ENCODE assay signal across 1 cellular context in genomic region chr9:70564464-70565190, GRCh38.
TF ChIP-seq lines count a peak whose summit lies in the region.

No MANE protein-coding gene starts in this region.

TF ChIP-seq in GM23338, 12 proteins besides CTCF, POLR2A, EP300 and RAD21 (continued from another document):
- no peak for TF ChIP-seq ZNF462 (CRISPR knock-in tag; IDR thresholded peaks at IDR 0.05)
- no peak for TF ChIP-seq STAT1 (IDR thresholded peaks at IDR 0.05; ENCODE audit: unreplicated experiment)
- TF ChIP-seq ZNF331 (CRISPR knock-in tag; IDR thresholded peaks at IDR 0.05; ENCODE audit: low read depth): no peak
- no peak for TF ChIP-seq ZNF114 (CRISPR knock-in tag; IDR thresholded peaks at IDR 0.05)
- no peak for TF ChIP-seq JUNB (IDR thresholded peaks at IDR 0.05; ENCODE audit: unreplicated experiment)
- TF ChIP-seq CREB1 (CRISPR knock-in tag; IDR thresholded peaks at IDR 0.05; ENCODE audit: low read depth): no peak
- no peak for TF ChIP-seq REST (IDR thresholded peaks at IDR 0.05; ENCODE audit: unreplicated experiment)
- no peak for TF ChIP-seq EZH2 (IDR thresholded peaks at IDR 0.05; ENCODE audit: low read depth, unreplicated experiment)
- no peak for TF ChIP-seq ETS1 (IDR thresholded peaks at IDR 0.05)
- no peak for TF ChIP-seq EZH2phosphoT487 (IDR thresholded peaks at IDR 0.05; ENCODE audit: unreplicated experiment)
- no peak for TF ChIP-seq NANOG (IDR thresholded peaks at IDR 0.05; ENCODE audit: borderline replicate concordance)
